In genomic region chr14:77014004-77014604, GRCh38 we compare ENCODE assay signal across 1 cellular context.
TF ChIP-seq lines count a peak whose summit lies in the region.

No MANE protein-coding gene starts in this region.

TF ChIP-seq in K562, 482 proteins besides CTCF, POLR2A, EP300 and RAD21 (continued from another document):
- TF ChIP-seq ETV6 (IDR thresholded peaks at IDR 0.05; ENCODE audit: borderline replicate concordance in 1 of 2, low read depth in 2 of 2, low read length in 1 of 2), result no peak
- no peak for TF ChIP-seq ETV6 (CRISPR knock-in tag; IDR thresholded peaks at IDR 0.05; ENCODE audit: borderline replicate concordance)
